ENCODE assay signal across 8 cellular contexts in genomic region chr11:66408488-66409214, GRCh38. TPM values are rescaled to one million over a fixed set of nuclear protein-coding genes. Genes with fewer than 3 reads are reported as not detected.
A peak's percentile ranks its signal among the peaks of the same experiment; 100 is the strongest.
DNase-seq lines count a peak whose midpoint lies in the region; ATAC-seq and TF ChIP-seq lines count a peak whose summit lies in the region.

No MANE protein-coding gene starts in this region.

- H3K9ac ChIP-seq in SK-N-MC (ENCODE audit: insufficient read length), result no peak overlapping the region

- TF ChIP-seq CTCF in GM20000 (IDR thresholded peaks at IDR 0.05; ENCODE audit: extremely low read depth, missing control alignments), result peak; percentile 99
- peak; percentile 100 for TF ChIP-seq CTCF in glutamatergic neuron (IDR thresholded peaks at IDR 0.05; ENCODE audit: partially characterized antibody, unreplicated experiment)
- peak; percentile 73 to 99 (median 83) for TF ChIP-seq CTCF in omental fat pad (IDR thresholded peaks at IDR 0.05)
- TF ChIP-seq CTCF in suprapubic skin (IDR thresholded peaks at IDR 0.05), result peak; percentile 99 to 100

- H3K9me3 ChIP-seq in SK-N-MC (ENCODE audit: low read depth, low read length) (no peaks in the 10 kb centered on the region), suprapubic skin (no peaks in the 10 kb centered on the region)

- H3K4me1 Mint-ChIP-seq in activated naive CD4-positive, alpha-beta T cell treated with anti-CD3 and anti-CD28 coated beads, Interleukin-2, amount 10 ng/mL, durations not matched to agents 7 days and 5 days, result peaks cover 4% of the 10 kb centered on the region
- peaks cover 5% of the 10 kb centered on the region for H3K4me1 Mint-ChIP-seq in glutamatergic neuron (ENCODE audit: low read depth, unreplicated experiment)

- 0% methylated on average over 17 of the region's 63 CpGs for whole genome bisulfite sequencing in suprapubic skin

- H3K4me3 Mint-ChIP-seq in activated naive CD4-positive, alpha-beta T cell treated with anti-CD3 and anti-CD28 coated beads, Interleukin-2, amount 10 ng/mL, durations not matched to agents 7 days and 5 days, result peak overlapping the region; percentile 76
- peak overlapping the region; percentile 82 for H3K4me3 Mint-ChIP-seq in glutamatergic neuron (ENCODE audit: unreplicated experiment)

- H3K27ac Mint-ChIP-seq in activated naive CD4-positive, alpha-beta T cell treated with anti-CD3 and anti-CD28 coated beads, Interleukin-2, amount 10 ng/mL, durations not matched to agents 7 days and 5 days, result peak overlapping the region; percentile 60
- H3K27ac Mint-ChIP-seq in glutamatergic neuron (ENCODE audit: unreplicated experiment), result no peak overlapping the region

- no peaks in the 10 kb centered on the region for H3K36me3 ChIP-seq in SK-N-MC (ENCODE audit: insufficient read depth, low read length)
- H3K36me3 ChIP-seq in suprapubic skin, result no peaks in the 10 kb centered on the region

- peak; percentile 71 to 72 for DNase-seq in AML-193 (lab: John Stamatoyannopoulos, UW)
- peak; percentile 98 for DNase-seq in GM20000 (ENCODE audit: low spot score)
- DNase-seq in NCI-H1048 (lab: John Stamatoyannopoulos, UW), result peak; percentile 67
- DNase-seq in SK-N-MC (ENCODE audit: low read depth, low spot score), result peak; percentile 42
- DNase-seq in activated naive CD4-positive, alpha-beta T cell treated with anti-CD3 and anti-CD28 coated beads, Interleukin-2, amount 10 ng/mL, durations not matched to agents 7 days and 5 days, result peak; percentile 93
- peak; percentile 94 for DNase-seq in glutamatergic neuron
- DNase-seq in omental fat pad (ENCODE audit: low spot score), result peak; percentile 99
- peak; percentile 88 to 92 for DNase-seq in suprapubic skin (ENCODE audit: low spot score in 2 of 2)

- TF ChIP-seq POLR2A in suprapubic skin (IDR thresholded peaks at IDR 0.05), result no peak

- H3K4me1 ChIP-seq in suprapubic skin, result peaks cover 12% of the 10 kb centered on the region

- peaks cover 48% of the 10 kb centered on the region for H3K27me3 Mint-ChIP-seq in activated naive CD4-positive, alpha-beta T cell treated with anti-CD3 and anti-CD28 coated beads, Interleukin-2, amount 10 ng/mL, durations not matched to agents 7 days and 5 days
- H3K27me3 Mint-ChIP-seq in glutamatergic neuron (ENCODE audit: unreplicated experiment), result peaks cover 3% of the 10 kb centered on the region

- H3K9me3 Mint-ChIP-seq in activated naive CD4-positive, alpha-beta T cell treated with anti-CD3 and anti-CD28 coated beads, Interleukin-2, amount 10 ng/mL, durations not matched to agents 7 days and 5 days, result no peaks in the 10 kb centered on the region
- peaks cover 7% of the 10 kb centered on the region for H3K9me3 Mint-ChIP-seq in glutamatergic neuron (ENCODE audit: unreplicated experiment)

- H3K27me3 ChIP-seq in suprapubic skin, result peaks cover 54% of the 10 kb centered on the region

- H3K4me3 ChIP-seq in SK-N-MC, result peak overlapping the region; percentile 74
- peak overlapping the region; percentile 42 for H3K4me3 ChIP-seq in suprapubic skin

- CTCF ChIA-PET in activated naive CD4-positive, alpha-beta T cell treated with anti-CD3 and anti-CD28 coated beads, Interleukin-2, amount 10 ng/mL, durations not matched to agents 7 days and 5 days (lab: Charles Lee), result interaction anchor here (0.6 to 3.2 kb wide), 19 partner anchors 8 to 285 kb away, joined by 3 to 27 read pairs (median 4); partner anchors contain the start of genes BBS1, DPP3, MRPL11 and RBM4B

- H3K36me3 Mint-ChIP-seq in activated naive CD4-positive, alpha-beta T cell treated with anti-CD3 and anti-CD28 coated beads, Interleukin-2, amount 10 ng/mL, durations not matched to agents 7 days and 5 days, result no peaks in the 10 kb centered on the region
- no peaks in the 10 kb centered on the region for H3K36me3 Mint-ChIP-seq in glutamatergic neuron (ENCODE audit: unreplicated experiment)

- no peak overlapping the region for H3K27ac ChIP-seq in SK-N-MC
- H3K27ac ChIP-seq in suprapubic skin, result no peak overlapping the region

- no peak for TF ChIP-seq EP300 in suprapubic skin (IDR thresholded peaks at IDR 0.05)

- peak; percentile 89 for ATAC-seq in omental fat pad (ENCODE audit: low FRiP score)

RNA-seq across cellular contexts. Expression of gene NPAS4, which starts 12.2 kb away (rescaled TPM):
- total RNA-seq in glutamatergic neuron (ENCODE audit: unreplicated experiment) (0.78 TPM), omental fat pad (under 1 TPM in 1 of 4 donors, not detected in 3; 0.19 TPM), suprapubic skin (not detected)

RNA-seq across cellular contexts. Expression of gene MRPL11, which starts 30.0 kb away (rescaled TPM):
- 27.5 TPM for total RNA-seq in glutamatergic neuron (ENCODE audit: unreplicated experiment)
- 10 to 100 TPM; 29.2 to 38.0 (median 32.3) TPM for total RNA-seq in omental fat pad
- 10 to 100 TPM; 22.0 to 42.0 (median 28.0) TPM for total RNA-seq in suprapubic skin

RNA-seq across cellular contexts. Expression of gene SLC29A2, which starts 37.1 kb away (rescaled TPM):
- total RNA-seq in glutamatergic neuron (ENCODE audit: unreplicated experiment), result 2.8 TPM
- total RNA-seq in omental fat pad, result 1 to 10 TPM; 2.7 to 7.4 (median 5.0) TPM
- 1 to 10 TPM; 2.2 to 4.7 (median 3.9) TPM for total RNA-seq in suprapubic skin

RNA-seq across cellular contexts. Expression of gene PELI3, which starts 58.1 kb away (rescaled TPM):
- total RNA-seq in glutamatergic neuron (ENCODE audit: unreplicated experiment) (7.7 TPM), omental fat pad (10 to 100 TPM in 2 of 4 donors, 1 to 10 TPM in 2; 9.2 to 16.3 (median 12.5) TPM), suprapubic skin (10 to 100 TPM; 19.0 to 23.4 (median 20.5) TPM)

Comparison
In these comparisons a context has a peak if more than half of its experiments do, and no peak if none do; other contexts are left out.
1. DNase-seq: peak in every context shown above with its lines; median percentile 99 in omental fat pad; 98 in GM20000; 94 in glutamatergic neuron; 93 in activated naive CD4-positive, alpha-beta T cell treated with anti-CD3 and anti-CD28 coated beads, Interleukin-2, amount 10 ng/mL, durations not matched to agents 7 days and 5 days; 90 in suprapubic skin; 72 in AML-193; 67 in NCI-H1048; 42 in SK-N-MC.